21 cellular contexts compared by ENCODE assay signal in the genomic region with DNA sequence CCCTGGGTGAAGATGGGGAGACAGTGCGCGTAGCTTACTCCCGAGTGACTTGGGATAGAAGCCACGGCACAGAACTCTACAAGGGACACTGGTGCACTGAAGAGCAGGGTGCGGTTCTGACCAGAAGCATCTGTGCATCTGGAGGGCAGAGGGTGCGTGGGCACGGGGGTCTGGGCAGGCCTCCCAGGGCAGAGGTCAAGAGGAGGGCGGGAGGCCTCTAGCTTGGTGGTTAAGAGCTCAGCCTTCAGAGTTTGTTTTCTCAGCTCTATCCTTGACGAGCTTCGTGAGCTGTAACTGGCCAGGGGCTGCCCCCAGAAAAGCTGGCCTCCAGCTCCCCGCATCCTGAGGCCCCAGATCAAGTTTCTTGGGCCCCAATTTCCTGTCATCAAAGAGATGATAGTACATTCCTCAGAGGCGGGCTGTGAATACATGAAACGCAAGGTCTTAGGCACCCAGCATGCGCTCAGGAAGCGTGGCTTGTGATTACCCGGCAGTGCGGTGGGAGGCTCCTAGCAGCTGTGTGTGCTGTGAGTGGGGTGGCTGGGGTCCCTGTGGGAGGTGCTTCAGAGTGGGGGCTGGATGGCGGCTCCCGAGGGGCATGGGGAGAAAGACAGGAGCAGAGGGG. TPM values are rescaled to one million over a fixed set of nuclear protein-coding genes. Genes with fewer than 3 reads are reported as not detected.
DNase-seq lines count a peak whose midpoint lies in the region; ATAC-seq and TF ChIP-seq lines count a peak whose summit lies in the region.
"Had no signal": no experiment of that assay in that cellular context is flagged by ENCODE, and none has a peak within 500 bp of the region (broad histone marks: within the 10 kb centered on the region; RNA-seq: fewer than 3 reads in every experiment).

No MANE protein-coding gene starts in this region.

- H3K4me3 ChIP-seq in NB4 (ENCODE audit: low read depth, low read length): no peak overlapping the region
- H3K4me3 ChIP-seq in choroid plexus epithelial cell (ENCODE audit: low read depth, low read length): no peak overlapping the region
- H3K4me3 ChIP-seq in osteoblast (ENCODE audit: insufficient read depth, low read length): no peak overlapping the region
- H3K4me3 ChIP-seq in trophoblast cell (ENCODE audit: low read depth, low read length): no peak overlapping the region
- H3K4me3 ChIP-seq: hepatocyte, ovary, Peyer's patch, sigmoid colon, vagina had no signal

- H3K23ac ChIP-seq in trophoblast cell (ENCODE audit: low read length): no peak overlapping the region

- no peaks in the 10 kb centered on the region for H4K20me1 ChIP-seq in osteoblast (ENCODE audit: insufficient read depth, low read length)

- no peaks in the 10 kb centered on the region for H3K9me3 ChIP-seq in osteoblast (ENCODE audit: low read depth, low read length)
- no peaks in the 10 kb centered on the region for H3K9me3 ChIP-seq in trophoblast cell (ENCODE audit: insufficient read depth, low read depth, low read length)
- H3K9me3 ChIP-seq: ovary, Peyer's patch, sigmoid colon, vagina had no signal

- peaks cover under 1% of the 10 kb centered on the region for H3K27me3 ChIP-seq in osteoblast (ENCODE audit: insufficient read depth, low read length)
- H3K27me3 ChIP-seq in trophoblast cell (ENCODE audit: insufficient read depth, low read length): no peaks in the 10 kb centered on the region
- H3K27me3 ChIP-seq: hepatocyte, ovary, Peyer's patch, sigmoid colon, vagina had no signal

- TF ChIP-seq CTCF in NB4 (IDR thresholded peaks at IDR 0.05; ENCODE audit: low read depth, low read length): no peak
- no peak for TF ChIP-seq CTCF in choroid plexus epithelial cell (conservative IDR thresholded peaks at IDR 0.05; ENCODE audit: low read depth, low read length)
- no peak for TF ChIP-seq CTCF in osteoblast (IDR thresholded peaks at IDR 0.05; ENCODE audit: extremely low read depth, low read depth, low read length)

- no peak overlapping the region for H3K4me3 Mint-ChIP-seq in activated naive CD4-positive, alpha-beta T cell treated with anti-CD3 and anti-CD28 coated beads, Interleukin-2, amount 10 ng/mL, durations not matched to agents 7 days and 5 days

- H3K36me3 Mint-ChIP-seq in activated naive CD4-positive, alpha-beta T cell treated with anti-CD3 and anti-CD28 coated beads, Interleukin-2, amount 10 ng/mL, durations not matched to agents 7 days and 5 days: peaks cover 21% of the 10 kb centered on the region

- DNase-seq in activated naive CD4-positive, alpha-beta T cell treated with anti-CD3 and anti-CD28 coated beads, Interleukin-2, amount 10 ng/mL, durations not matched to agents 7 days and 5 days: peak; percentile 34
- no peak for DNase-seq in activated naive CD4-positive, alpha-beta T cell (lab: John Stamatoyannopoulos, UW)
- DNase-seq in NB4 (ENCODE audit: low read depth): peak; percentile 40
- DNase-seq in choroid plexus epithelial cell (ENCODE audit: low read depth): peak; percentile 52
- DNase-seq in osteoblast (ENCODE audit: insufficient read length, low spot score, missing footprints): peak; percentile 80
- no peak for DNase-seq in trophoblast cell
- DNase-seq: ACHN; activated CD4-positive, alpha-beta T cell treated with anti-CD3 and anti-CD28 coated beads, Interleukin-2, amount 50 U/mL, for 4 hours; Calu3; GOT3; Karpas-422; NCI-H526 treated with DMSO at 0.1 percent for 48 hours; ovary; Peyer's patch; sigmoid colon; stimulated activated CD4-positive, alpha-beta T cell treated with anti-CD3 and anti-CD28 coated beads, Interleukin-1b, Interleukin-23, amount 100 ng/mL, for 48 hours had no signal

- peaks cover 2% of the 10 kb centered on the region for H3K79me1 ChIP-seq in trophoblast cell (ENCODE audit: low read length)

- H3K14ac ChIP-seq in trophoblast cell (ENCODE audit: low read length): no peak overlapping the region

- H3K36me3 ChIP-seq in osteoblast (ENCODE audit: insufficient read depth, low read length) (no peaks in the 10 kb centered on the region), trophoblast cell (ENCODE audit: control insufficient read depth in 1 of 2, insufficient read depth in 2 of 2, low read length in 2 of 2) (no peaks in the 10 kb centered on the region)
- H3K36me3 ChIP-seq: ovary, Peyer's patch, sigmoid colon, vagina had no signal

- H3K4me1 ChIP-seq in osteoblast (ENCODE audit: insufficient read depth, low read length) (peaks cover 11% of the 10 kb centered on the region), trophoblast cell (ENCODE audit: control insufficient read depth in 1 of 2, insufficient read depth in 2 of 2, low read length in 2 of 2) (peaks cover 1 to 5% of the 10 kb centered on the region in 2 experiments)

- no peak overlapping the region for H4K91ac ChIP-seq in trophoblast cell (ENCODE audit: low read depth, low read length)

- H4K12ac ChIP-seq in trophoblast cell (ENCODE audit: low read depth, low read length): no peak overlapping the region

- H2BK12ac ChIP-seq in trophoblast cell (ENCODE audit: low read length): no peak overlapping the region

- no peak overlapping the region for H3K18ac ChIP-seq in trophoblast cell (ENCODE audit: low read length)

- H3K9ac ChIP-seq in trophoblast cell (ENCODE audit: low read length): no peak overlapping the region

- peaks cover 70% of the 10 kb centered on the region for H3K4me1 Mint-ChIP-seq in activated naive CD4-positive, alpha-beta T cell treated with anti-CD3 and anti-CD28 coated beads, Interleukin-2, amount 10 ng/mL, durations not matched to agents 7 days and 5 days

- CTCF ChIA-PET in activated naive CD4-positive, alpha-beta T cell treated with anti-CD3 and anti-CD28 coated beads, Interleukin-2, amount 10 ng/mL, durations not matched to agents 7 days and 5 days (lab: Charles Lee): interaction anchor here (1.8 kb wide), 1 partner anchor 38 kb away, joined by 6 read pairs; no protein-coding TSS in a partner anchor

- H3K9me3 Mint-ChIP-seq in activated naive CD4-positive, alpha-beta T cell treated with anti-CD3 and anti-CD28 coated beads, Interleukin-2, amount 10 ng/mL, durations not matched to agents 7 days and 5 days: no peaks in the 10 kb centered on the region
- H3K9me3 Mint-ChIP-seq: activated T-helper 2 cell treated with anti-CD3 and anti-CD28 coated beads, Interferon-gamma antibody, Interleukin-2, Interleukin-4, amounts not matched to agents 10 μg/mL and 5 μg/mL and 100 μg/mL, durations not matched to agents 14 hours and 24 hours and 36 hours had no signal

- WGBS in trophoblast cell (ENCODE audit: extremely low coverage, insufficient coverage, insufficient read length): no CpG with 5 or more reads among the region's 19 CpGs

- H3K79me2 ChIP-seq in osteoblast (ENCODE audit: insufficient read depth, low read length) (no peaks in the 10 kb centered on the region), trophoblast cell (ENCODE audit: control insufficient read depth, insufficient read depth, low read length, poor library complexity) (no peaks in the 10 kb centered on the region)
- H3K79me2 ChIP-seq: hepatocyte had no signal

- H3K27me3 Mint-ChIP-seq in activated naive CD4-positive, alpha-beta T cell treated with anti-CD3 and anti-CD28 coated beads, Interleukin-2, amount 10 ng/mL, durations not matched to agents 7 days and 5 days: no peaks in the 10 kb centered on the region

- H2BK120ac ChIP-seq in trophoblast cell (ENCODE audit: insufficient read depth, low read length, poor library complexity): no peak overlapping the region

- ATAC-seq in GM18909 (IDR thresholded peaks at IDR 0.05; ENCODE audit: poor library complexity, unreplicated experiment) (no peak), HG02870 (IDR thresholded peaks at IDR 0.05; ENCODE audit: unreplicated experiment) (no peak)

- TF ChIP-seq POLR2A in NB4 (IDR thresholded peaks at IDR 0.05; ENCODE audit: extremely low read depth, insufficient read length): no peak

- no peak overlapping the region for H2AFZ ChIP-seq in osteoblast (ENCODE audit: low read length)
- no peak overlapping the region for H2AFZ ChIP-seq in trophoblast cell (ENCODE audit: insufficient read depth, low read length, poor library complexity)
- H2AFZ ChIP-seq: hepatocyte had no signal

- H3K4me2 ChIP-seq in osteoblast (ENCODE audit: insufficient read depth, low read length) (no peak overlapping the region), trophoblast cell (ENCODE audit: low read length) (no peak overlapping the region)
- H3K4me2 ChIP-seq: hepatocyte had no signal

- H2BK5ac ChIP-seq in trophoblast cell (ENCODE audit: low read depth, low read length, poor library complexity): no peak overlapping the region

- H3K27ac Mint-ChIP-seq in activated naive CD4-positive, alpha-beta T cell treated with anti-CD3 and anti-CD28 coated beads, Interleukin-2, amount 10 ng/mL, durations not matched to agents 7 days and 5 days: no peak overlapping the region
- H3K27ac Mint-ChIP-seq: activated T-helper 2 cell treated with anti-CD3 and anti-CD28 coated beads, Interferon-gamma antibody, Interleukin-2, Interleukin-4, amounts not matched to agents 10 μg/mL and 5 μg/mL and 100 μg/mL, durations not matched to agents 14 hours and 24 hours and 36 hours had no signal

- H2AK5ac ChIP-seq in trophoblast cell (ENCODE audit: low read length): no peak overlapping the region

- H4K8ac ChIP-seq in trophoblast cell (ENCODE audit: low read depth, low read length): no peak overlapping the region

- H3K4ac ChIP-seq in trophoblast cell (ENCODE audit: low read depth, low read length): no peak overlapping the region

- no peak overlapping the region for H3K27ac ChIP-seq in osteoblast (ENCODE audit: low read depth, low read length)
- no peak overlapping the region for H3K27ac ChIP-seq in trophoblast cell (ENCODE audit: low read depth, low read length)
- H3K27ac ChIP-seq: hepatocyte, ovary, vagina had no signal

RNA-seq across cellular contexts. Expression of a gene that starts 6.0 kb away (rescaled TPM):
- total RNA-seq in osteoblast: 16.3 and 21.2 TPM in 2 replicates
- polyA plus RNA-seq in trophoblast cell (2013): 11.2 and 12.5 TPM in 2 replicates

Comparison
In these comparisons a context has a peak if more than half of its experiments do, and no peak if none do; other contexts are left out.
1. DNase-seq: peak in activated naive CD4-positive, alpha-beta T cell treated with anti-CD3 and anti-CD28 coated beads, Interleukin-2, amount 10 ng/mL, durations not matched to agents 7 days and 5 days (single experiment), NB4 (single experiment), choroid plexus epithelial cell (single experiment) and osteoblast (single experiment); none in activated naive CD4-positive, alpha-beta T cell (0 of 4) and trophoblast cell (0 of 2).